ENCODE assay signal across 1 cellular context in genomic region chr2:237706257-237706656, GRCh38.
TF ChIP-seq lines count a peak whose summit lies in the region.

No MANE protein-coding gene starts in this region.

TF ChIP-seq in WTC11, 78 proteins besides CTCF, POLR2A, EP300 and RAD21 (continued from another document):
- TF ChIP-seq E2F4 (CRISPR knock-in tag; IDR thresholded peaks at IDR 0.05; ENCODE audit: borderline replicate concordance, low read depth): no peak
- TF ChIP-seq FOXP4 (CRISPR knock-in tag; IDR thresholded peaks at IDR 0.05): no peak
- TF ChIP-seq ZNF138 (CRISPR knock-in tag; conservative IDR thresholded peaks at IDR 0.05): no peak
- no peak for TF ChIP-seq NFATC4 (CRISPR knock-in tag; IDR thresholded peaks at IDR 0.05)
- TF ChIP-seq SOX15 (CRISPR knock-in tag; IDR thresholded peaks at IDR 0.05): no peak
- TF ChIP-seq GABPB1 (CRISPR knock-in tag; IDR thresholded peaks at IDR 0.05): no peak
- TF ChIP-seq AFF4 (CRISPR knock-in tag; IDR thresholded peaks at IDR 0.05; ENCODE audit: borderline replicate concordance): no peak
- no peak for TF ChIP-seq MAX (CRISPR knock-in tag; IDR thresholded peaks at IDR 0.05)
